ENCODE assay signal across 9 cellular contexts in genomic region chr19:19201697-19202630, GRCh38. TPM values are rescaled to one million over a fixed set of nuclear protein-coding genes. Genes with fewer than 3 reads are reported as not detected.
DNase-seq lines count a peak whose midpoint lies in the region; ATAC-seq and TF ChIP-seq lines count a peak whose summit lies in the region.
"Had no signal": no experiment of that assay in that cellular context is flagged by ENCODE, and none has a peak within 500 bp of the region (broad histone marks: within the 10 kb centered on the region; RNA-seq: fewer than 3 reads in every experiment).

No MANE protein-coding gene starts in this region.

- DNase-seq in CD14-positive monocyte (ENCODE audit: low spot score) (no peak), MG63 (no peak), neural crest cell (ENCODE audit: low read depth, low spot score) (no peak), HCEC 1CT (no peak), germinal center (ENCODE audit: low spot score) (no peak), DMS153 (lab: John Stamatoyannopoulos, UW) (no peak)
- DNase-seq: NCI-H1105 had no signal

- H3K9me3 ChIP-seq in MG63 (no peaks in the 10 kb centered on the region), duodenal mucosa (ENCODE audit: control insufficient read depth in 1 of 2, low read length in 2 of 2) (no peaks in the 10 kb centered on the region)

- ATAC-seq in GM21423 (IDR thresholded peaks at IDR 0.05; ENCODE audit: unreplicated experiment), result no peak

- intact Hi-C loops in CD14-positive monocyte (cut with micrococcal nuclease), result no loop called here

- H3K9ac ChIP-seq in duodenal mucosa (ENCODE audit: low read depth in 1 of 2, low read length in 2 of 2), result peak overlapping the region; percentile 82 to 85

- peak overlapping the region in 5 of 7 donors; percentile 15 to 89 (median 43) for H3K27ac Mint-ChIP-seq in CD14-positive monocyte
- no peak overlapping the region for H3K27ac Mint-ChIP-seq in neural crest cell (ENCODE audit: unreplicated experiment)

- peaks cover 0 to 9% (median 0%) of the 10 kb centered on the region in 7 donors for H3K9me3 Mint-ChIP-seq in CD14-positive monocyte
- H3K9me3 Mint-ChIP-seq in neural crest cell, result no peaks in the 10 kb centered on the region

- H3K4me3 Mint-ChIP-seq in CD14-positive monocyte, result peak overlapping the region in 1 of 2 donors; percentile 86
- H3K4me3 Mint-ChIP-seq in neural crest cell, result peak overlapping the region; percentile 97

- H3K4me1 ChIP-seq in duodenal mucosa (ENCODE audit: control insufficient read depth in 1 of 2, insufficient read depth in 2 of 2, low read length in 2 of 2), result peaks cover 10 to 17% of the 10 kb centered on the region in 2 donors

- no peak overlapping the region for H3K27ac ChIP-seq in duodenal mucosa (ENCODE audit: low read depth, low read length)

- H3K27me3 ChIP-seq in MG63, result peaks cover 16% of the 10 kb centered on the region
- no peaks in the 10 kb centered on the region for H3K27me3 ChIP-seq in duodenal mucosa (ENCODE audit: control insufficient read depth in 1 of 2, insufficient read depth in 2 of 2, low read length in 2 of 2)

- H3K27me3 Mint-ChIP-seq in CD14-positive monocyte (ENCODE audit: low read depth in 3 of 3) (peaks cover 5 to 11% (median 7%) of the 10 kb centered on the region in 3 donors), neural crest cell (ENCODE audit: low read depth) (peaks cover 23% of the 10 kb centered on the region)

- TF ChIP-seq CTCF in CD14-positive monocyte (IDR thresholded peaks at IDR 0.05) (no peak), neural crest cell (conservative IDR thresholded peaks at IDR 0.05) (no peak)

- H3K36me3 Mint-ChIP-seq in CD14-positive monocyte, result peaks cover 25 to 48% of the 10 kb centered on the region in 2 donors
- H3K36me3 Mint-ChIP-seq in neural crest cell (ENCODE audit: low read depth), result no peaks in the 10 kb centered on the region

- H3K4me3 ChIP-seq in MG63 (peak overlapping the region; percentile 84), duodenal mucosa (ENCODE audit: low read depth in 1 of 2, low read length in 2 of 2) (peak overlapping the region; percentile 86 to 94)

- H3K36me3 ChIP-seq in MG63 (peaks cover 37% of the 10 kb centered on the region), duodenal mucosa (ENCODE audit: control insufficient read depth in 1 of 2, insufficient read depth in 2 of 2, low read length in 2 of 2) (peaks cover 13 to 27% of the 10 kb centered on the region in 2 donors)

- H3K4me1 Mint-ChIP-seq in CD14-positive monocyte (peaks cover 18% of the 10 kb centered on the region), neural crest cell (peaks cover 17% of the 10 kb centered on the region)

RNA-seq across cellular contexts. Expression of gene NR2C2AP, which starts 1.2 kb away (rescaled TPM):
- polyA plus RNA-seq in CD14-positive monocyte, result 1 to 10 TPM; 6.4 TPM
- 46.4 and 63.1 TPM in 2 replicates for total RNA-seq in MG63 (2014; rRNA removed; shearing (Covaris generic); ENCODE audit: low replicate concordance)
- total RNA-seq in neural crest cell, result 17.6 and 18.6 TPM in 2 replicates

RNA-seq across cellular contexts. Expression of gene NCAN, which starts 9.8 kb away (rescaled TPM):
- not detected for polyA plus RNA-seq in CD14-positive monocyte
- 0.07 and 0.79 TPM in 2 replicates for total RNA-seq in MG63 (2014; rRNA removed; shearing (Covaris generic); ENCODE audit: low replicate concordance)
- 12.3 and 13.8 TPM in 2 replicates for total RNA-seq in neural crest cell

RNA-seq across cellular contexts. Expression of gene RFXANK, which starts 9.9 kb away (rescaled TPM):
- 10 to 100 TPM; 62.2 to 66.6 TPM for polyA plus RNA-seq in CD14-positive monocyte
- 64.9 and 144 TPM in 2 replicates for total RNA-seq in MG63 (2014; rRNA removed; shearing (Covaris generic); ENCODE audit: low replicate concordance)
- 107 and 111 TPM in 2 replicates for total RNA-seq in neural crest cell

RNA-seq across cellular contexts. Expression of gene BORCS8, which starts 10.0 kb away (rescaled TPM):
- 10 to 100 TPM; 31.6 to 36.5 TPM for polyA plus RNA-seq in CD14-positive monocyte
- 16.5 and 37.4 TPM in 2 replicates for total RNA-seq in MG63 (2014; rRNA removed; shearing (Covaris generic); ENCODE audit: low replicate concordance)
- total RNA-seq in neural crest cell, result 23.6 and 28.0 TPM in 2 replicates

RNA-seq across cellular contexts. Expression of gene MEF2B, which starts 31.9 kb away (rescaled TPM):
- polyA plus RNA-seq in CD14-positive monocyte, result under 1 TPM; 0.15 to 0.30 TPM
- total RNA-seq in MG63 (2014; rRNA removed; shearing (Covaris generic); ENCODE audit: low replicate concordance), result 2.1 TPM in 1 of 2 replicates, not detected in the other
- total RNA-seq in neural crest cell, result 1.4 and 1.5 TPM in 2 replicates
